Comparison of ENCODE assay signal across 24 cellular contexts in the genomic region with DNA sequence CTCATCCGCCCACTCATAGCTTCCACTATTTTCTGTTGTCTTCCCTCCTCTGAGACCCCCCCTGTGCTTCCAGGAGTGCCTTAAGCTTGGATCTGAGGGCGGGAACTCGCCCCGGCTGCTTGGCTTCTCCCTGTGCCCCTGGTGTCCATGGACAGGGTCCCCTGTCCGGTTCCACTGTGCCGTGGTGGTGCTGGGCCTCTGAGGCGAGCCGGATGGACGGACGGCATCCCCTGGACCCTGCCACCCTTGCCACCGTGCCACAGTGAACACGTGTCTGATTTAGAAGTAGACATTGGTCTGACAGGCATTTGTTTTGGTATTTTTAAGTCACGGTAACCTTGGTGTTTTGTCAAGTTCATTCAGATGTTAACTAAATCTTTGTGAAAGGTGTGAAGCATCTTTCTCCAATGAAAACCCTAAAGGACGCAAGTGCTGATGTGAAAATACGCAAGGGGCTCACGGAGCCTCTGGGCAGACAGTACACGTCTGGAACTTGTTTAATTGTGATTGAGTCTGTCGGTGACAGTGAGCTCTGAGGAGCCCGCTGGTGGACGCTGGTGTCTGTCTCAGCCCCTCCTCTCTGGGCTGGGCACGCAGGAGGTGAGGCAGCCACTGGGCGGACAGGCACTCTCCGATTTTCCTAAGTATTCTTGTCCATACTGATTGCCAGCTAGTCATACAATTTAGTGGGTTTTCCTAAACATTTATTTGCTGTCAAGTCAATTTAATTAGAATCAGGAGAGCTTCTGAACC. TPM values are rescaled to one million over a fixed set of nuclear protein-coding genes. Genes with fewer than 3 reads are reported as not detected.
DNase-seq lines count a peak whose midpoint lies in the region; ATAC-seq and TF ChIP-seq lines count a peak whose summit lies in the region.
"Had no signal": no experiment of that assay in that cellular context is flagged by ENCODE, and none has a peak within 500 bp of the region (broad histone marks: within the 10 kb centered on the region; RNA-seq: fewer than 3 reads in every experiment).

No MANE protein-coding gene starts in this region.

- H3K4me1 ChIP-seq in GM23338 (ENCODE audit: insufficient read depth) (no peaks in the 10 kb centered on the region), H9 (ENCODE audit: insufficient read depth, low read length) (no peaks in the 10 kb centered on the region), adrenal gland (replicated peaks in 1 of 2) (no peaks in the 10 kb centered on the region)
- H3K4me1 ChIP-seq: Caco-2 had no signal

- peaks cover 9% of the 10 kb centered on the region for H3K9me3 ChIP-seq in H9 (ENCODE audit: control insufficient read depth, low read depth, low read length)
- H3K9me3 ChIP-seq in adrenal gland (replicated peaks in 1 of 3): no peaks in the 10 kb centered on the region
- H3K9me3 ChIP-seq: Caco-2, SJSA1 had no signal

- H2BK15ac ChIP-seq in H9 (ENCODE audit: low read depth, low read length): no peak overlapping the region

- H3K36me3 ChIP-seq in GM23338 (ENCODE audit: insufficient read depth): peaks cover 19% of the 10 kb centered on the region; the same call in 1 of the 2 replicates
- no peaks in the 10 kb centered on the region for H3K36me3 ChIP-seq in adrenal gland (replicated peaks in 1 of 2)

- WGBS in H9 (ENCODE audit: extremely low coverage, insufficient read length, low lambda C conversion rate): no CpG with 5 or more reads among the region's 23 CpGs
- WGBS in adrenal gland, 4 donors: 89 to 96% (median 95%) methylated on average over 23 of the region's 23 CpGs

- no peak overlapping the region for H3K56ac ChIP-seq in H9 (ENCODE audit: insufficient read length, low read depth, low read length)

- H3K79me2 ChIP-seq in GM23338 (replicated peaks; ENCODE audit: insufficient read depth) (no peaks in the 10 kb centered on the region), H9 (ENCODE audit: insufficient read depth, low read length) (no peaks in the 10 kb centered on the region)

- intact Hi-C loops in adrenal gland (cut with DNase I): no loop called here

- H3K27me3 Mint-ChIP-seq in GM23338 (ENCODE audit: insufficient read depth, low read depth, poor library complexity) (peaks cover 9% of the 10 kb centered on the region), H9 (ENCODE audit: low read depth) (no peaks in the 10 kb centered on the region)
- no peaks in the 10 kb centered on the region for H3K27me3 Mint-ChIP-seq in central memory CD8-positive, alpha-beta T cell
- H3K27me3 Mint-ChIP-seq: CD4-positive, alpha-beta memory T cell had no signal

- H2BK120ac ChIP-seq in H9 (ENCODE audit: low read depth, low read length, poor library complexity, severe bottlenecking): no peak overlapping the region

- TF ChIP-seq CTCF in GM23338 (conservative IDR thresholded peaks at IDR 0.05; ENCODE audit: low read depth in 2 of 2) (no peak), H9 (conservative IDR thresholded peaks at IDR 0.05) (no peak), adrenal gland (IDR thresholded peaks at IDR 0.05) (no peak)

- H4K20me1 ChIP-seq in GM23338 (replicated peaks; ENCODE audit: insufficient read depth): peaks cover 4% of the 10 kb centered on the region
- no peaks in the 10 kb centered on the region for H4K20me1 ChIP-seq in H9 (ENCODE audit: control insufficient read depth, insufficient read depth, insufficient read length)

- H3K4me2 ChIP-seq in GM23338: no peak overlapping the region
- no peak overlapping the region for H3K4me2 ChIP-seq in H9 (ENCODE audit: insufficient read depth, insufficient read length, low read length)
- H3K4me2 ChIP-seq: KMS-11 had no signal

- no peaks in the 10 kb centered on the region for H3K9me2 ChIP-seq in GM23338 (ENCODE audit: insufficient read depth)

- H2AFZ ChIP-seq in GM23338 (no peak overlapping the region), H9 (ENCODE audit: low read length) (no peak overlapping the region)
- H2AFZ ChIP-seq: GM23248 had no signal

- no peaks in the 10 kb centered on the region for H3K79me1 ChIP-seq in H9 (ENCODE audit: insufficient read depth, low read depth, low read length, poor library complexity, severe bottlenecking)

- 0 out of 2 replicates have a peak overlapping the region, but pooled peaks have one; percentile 38 for H3K27ac Mint-ChIP-seq in GM23338
- peak overlapping the region in 2 of 3 experiments; percentile 37 to 63; a peak in 2 of 7 replicates for H3K27ac Mint-ChIP-seq in H9
- H3K27ac Mint-ChIP-seq in central memory CD8-positive, alpha-beta T cell (ENCODE audit: low read depth): peak overlapping the region; percentile 79
- peak overlapping the region; percentile 43 for H3K27ac Mint-ChIP-seq in stimulated activated effector memory CD8-positive, alpha-beta T cell treated with anti-CD3 and anti-CD28 coated beads, Interleukin-12 subunit alpha, Interleukin-12 subunit beta, amount 100 ng/mL, for 72 hours
- H3K27ac Mint-ChIP-seq: CD4-positive, alpha-beta memory T cell had no signal

- no peak overlapping the region for H4K8ac ChIP-seq in H9 (replicated peaks; ENCODE audit: insufficient read length, low read depth, low read length)

- H3K4me3 ChIP-seq in GM23338 (no peak overlapping the region), adrenal gland (no peak overlapping the region)
- H3K4me3 ChIP-seq: BLaER1, GM23248, SJSA1 had no signal

- H3K27ac ChIP-seq in GM23338 (ENCODE audit: low read depth) (no peak overlapping the region; the same call in 1 of the 2 replicates), H9 (ENCODE audit: insufficient read length, low read depth, low read length) (no peak overlapping the region), adrenal gland (no peak overlapping the region)
- H3K27ac ChIP-seq: BLaER1, GM23248, KMS-11, SJSA1 had no signal

- no peak overlapping the region for H4K5ac ChIP-seq in H9 (ENCODE audit: insufficient read length, low read depth, low read length)

- H2BK5ac ChIP-seq in H9 (ENCODE audit: insufficient read length, low read length): no peak overlapping the region

- H2BK12ac ChIP-seq in H9 (ENCODE audit: insufficient read length, low read depth, low read length): no peak overlapping the region

- H4K91ac ChIP-seq in H9 (ENCODE audit: insufficient read length, low read depth, low read length): no peak overlapping the region

- no peak overlapping the region for H3K4ac ChIP-seq in H9 (ENCODE audit: low read depth, low read length)

- H3K4me1 Mint-ChIP-seq in GM23338: no peaks in the 10 kb centered on the region
- H3K4me1 Mint-ChIP-seq in H9: no peaks in the 10 kb centered on the region
- no peaks in the 10 kb centered on the region for H3K4me1 Mint-ChIP-seq in central memory CD8-positive, alpha-beta T cell
- peaks cover 13% of the 10 kb centered on the region for H3K4me1 Mint-ChIP-seq in stimulated activated effector memory CD8-positive, alpha-beta T cell treated with anti-CD3 and anti-CD28 coated beads, Interleukin-12 subunit alpha, Interleukin-12 subunit beta, amount 100 ng/mL, for 72 hours

- H2AK5ac ChIP-seq in H9 (ENCODE audit: insufficient read length, low read length): no peak overlapping the region

- H3K14ac ChIP-seq in H9 (ENCODE audit: insufficient read depth, low read length): no peak overlapping the region

- H3K23ac ChIP-seq in H9 (ENCODE audit: insufficient read length, low read depth, low read length): no peak overlapping the region

- no peak overlapping the region for H3K9ac ChIP-seq in H9 (ENCODE audit: extremely low read depth, insufficient read length, low read length)
- H3K9ac ChIP-seq: BLaER1, GM23248, KMS-11 had no signal

- ATAC-seq in GM23338: no peak
- ATAC-seq in central memory CD8-positive, alpha-beta T cell (replicated peaks; ENCODE audit: extremely low read depth, poor library complexity, severe bottlenecking): no peak
- no peak for ATAC-seq in stimulated activated effector memory CD8-positive, alpha-beta T cell treated with anti-CD3 and anti-CD28 coated beads, Interleukin-12 subunit alpha, Interleukin-12 subunit beta, amount 100 ng/mL, for 72 hours
- no peak for ATAC-seq in HG03025 (IDR thresholded peaks at IDR 0.05; ENCODE audit: low FRiP score, unreplicated experiment)
- ATAC-seq: HCT116 had no signal

- no peak for TF ChIP-seq POLR2A in adrenal gland (IDR thresholded peaks at IDR 0.05)

- no peaks in the 10 kb centered on the region for H3K23me2 ChIP-seq in H9 (ENCODE audit: insufficient read length, low read depth, low read length, poor library complexity, severe bottlenecking)

- H3K27me3 ChIP-seq in GM23338 (ENCODE audit: insufficient read depth) (no peaks in the 10 kb centered on the region), H9 (ENCODE audit: insufficient read depth, low read length) (no peaks in the 10 kb centered on the region), adrenal gland (no peaks in the 10 kb centered on the region)
- H3K27me3 ChIP-seq: BLaER1, SJSA1 had no signal

- H3T11ph ChIP-seq in H9 (ENCODE audit: low read length): no peak overlapping the region

- no peaks in the 10 kb centered on the region; the same call in 1 of the 2 replicates for H3F3A ChIP-seq in GM23338 (replicated peaks; ENCODE audit: low read depth)

- DNase-seq in GM23338 (ENCODE audit: low spot score) (no peak), H9 (no peak), NCI-H1436 (lab: John Stamatoyannopoulos, UW) (no peak), adrenal gland (no peak)
- no peak for DNase-seq in central memory CD8-positive, alpha-beta T cell (ENCODE audit: low spot score in 2 of 2)
- DNase-seq in stimulated activated effector memory CD8-positive, alpha-beta T cell treated with anti-CD3 and anti-CD28 coated beads, Interleukin-12 subunit alpha, Interleukin-12 subunit beta, amount 100 ng/mL, for 72 hours (ENCODE audit: low spot score in 2 of 2): no peak
- DNase-seq: Caco-2; CD4-positive, alpha-beta memory T cell; DMS 273 treated with DMSO at 0.1 percent for 48 hours; DMS79 treated with DMSO at 0.1 percent for 48 hours; GM23248; NCI-H1092 treated with DMSO at 0.1 percent for 48 hours; NCI-H146; NCI-H2029 treated with DMSO at 0.1 percent for 48 hours; NCI-H345; NCI-H524 treated with DMSO at 0.1 percent for 48 hours; NCI-H82 had no signal

- H3K9me3 Mint-ChIP-seq in GM23338 (no peaks in the 10 kb centered on the region), H9 (peaks cover 9 to 13% of the 10 kb centered on the region in 2 experiments)
- H3K9me3 Mint-ChIP-seq in central memory CD8-positive, alpha-beta T cell: no peaks in the 10 kb centered on the region
- no peaks in the 10 kb centered on the region for H3K9me3 Mint-ChIP-seq in stimulated activated effector memory CD8-positive, alpha-beta T cell treated with anti-CD3 and anti-CD28 coated beads, Interleukin-12 subunit alpha, Interleukin-12 subunit beta, amount 100 ng/mL, for 72 hours

- peaks cover 74% of the 10 kb centered on the region for H3K36me3 Mint-ChIP-seq in GM23338 (ENCODE audit: low read depth)
- H3K36me3 Mint-ChIP-seq in H9 (ENCODE audit: insufficient read depth in 1 of 3, low read depth in 3 of 3): peaks cover 50 to 89% (median 82%) of the 10 kb centered on the region in 3 experiments
- H3K36me3 Mint-ChIP-seq in central memory CD8-positive, alpha-beta T cell (ENCODE audit: insufficient read depth): peaks cover 19% of the 10 kb centered on the region
- H3K36me3 Mint-ChIP-seq in stimulated activated effector memory CD8-positive, alpha-beta T cell treated with anti-CD3 and anti-CD28 coated beads, Interleukin-12 subunit alpha, Interleukin-12 subunit beta, amount 100 ng/mL, for 72 hours: peaks cover 58% of the 10 kb centered on the region

- no peak overlapping the region for H3K18ac ChIP-seq in H9 (ENCODE audit: insufficient read length, low read depth, low read length)

- H3K4me3 Mint-ChIP-seq in GM23338: no peak overlapping the region
- no peak overlapping the region for H3K4me3 Mint-ChIP-seq in H9
- H3K4me3 Mint-ChIP-seq in central memory CD8-positive, alpha-beta T cell: no peak overlapping the region
- no peak overlapping the region for H3K4me3 Mint-ChIP-seq in stimulated activated effector memory CD8-positive, alpha-beta T cell treated with anti-CD3 and anti-CD28 coated beads, Interleukin-12 subunit alpha, Interleukin-12 subunit beta, amount 100 ng/mL, for 72 hours
- H3K4me3 Mint-ChIP-seq: CD4-positive, alpha-beta memory T cell had no signal

- no peak overlapping the region for H2BK20ac ChIP-seq in H9 (ENCODE audit: low read depth, low read length, poor library complexity, severe bottlenecking)

RNA-seq across cellular contexts. Expression of a gene that starts 26.3 kb away (rescaled TPM):
- 0.17 TPM in 1 of 2 replicates, not detected in the other for total RNA-seq in GM23338 (2014; rRNA removed; shearing (Covaris generic))
- polyA plus RNA-seq in GM23338 (2016; fragmentation: Nextera tagmentation; extraction: Ambion mirVana) (0.13 and 0.19 TPM in 2 replicates), adrenal gland (under 1 TPM in 2 of 3 donors, not detected in 1; 0.08 to 0.20 TPM)
- total RNA-seq in H9 (2021) (0.09 TPM in 1 of 2 replicates, not detected in the other), adrenal gland (under 1 TPM in 2 of 8 donors, not detected in 6; 0.07 to 0.14 TPM)
- total RNA-seq: CD4-positive, alpha-beta memory T cell; GM23248; HT1080; OCI-LY7; SJSA1 had no signal
- polyA plus RNA-seq: CD4-positive, alpha-beta memory T cell had no signal
